16 cellular contexts compared by ENCODE assay signal in genomic region chr3:135134717-135135116, GRCh38.
DNase-seq lines count a peak whose midpoint lies in the region; ATAC-seq lines count a peak whose summit lies in the region.
"Had no signal": no experiment of that assay in that cellular context is flagged by ENCODE, and none has a peak within 500 bp of the region (broad histone marks: within the 10 kb centered on the region; RNA-seq: fewer than 3 reads in every experiment).

No MANE protein-coding gene starts in this region.

- no peak for ATAC-seq in GM18861 (IDR thresholded peaks at IDR 0.05; ENCODE audit: unreplicated experiment)

- DNase-seq in DMS 273 (lab: John Stamatoyannopoulos, UW; ENCODE audit: unreplicated experiment) (peak; percentile 42), DMS 273 treated with DMSO at 0.1 percent for 48 hours (lab: John Stamatoyannopoulos, UW) (no peak), NCI-H1694 (lab: John Stamatoyannopoulos, UW) (peak; percentile 13), NCI-H2171 treated with DMSO at 0.1 percent for 48 hours (lab: John Stamatoyannopoulos, UW) (peak; percentile 77), cerebellar cortex (ENCODE audit: low spot score) (peak; percentile 38), NCI-H82 treated with DMSO at 0.1 percent for 48 hours (lab: John Stamatoyannopoulos, UW; ENCODE audit: unreplicated experiment) (no peak), ureter (ENCODE audit: low spot score) (no peak)
- DNase-seq: CD4-positive, alpha-beta T cell; CD8-positive, alpha-beta memory T cell; DMS153; DND-41; GDM1; GM23248; H7; HCEC 1CT had no signal

Comparison
In these comparisons a context has a peak if more than half of its experiments do, and no peak if none do; other contexts are left out.
1. DNase-seq: peak in DMS 273 (single experiment), NCI-H1694 (single experiment), NCI-H2171 treated with DMSO at 0.1 percent for 48 hours (single experiment) and cerebellar cortex (single experiment); none in DMS 273 treated with DMSO at 0.1 percent for 48 hours (single experiment), NCI-H82 treated with DMSO at 0.1 percent for 48 hours (single experiment) and ureter (single experiment).